7 cellular contexts compared by ENCODE assay signal in the genomic region with DNA sequence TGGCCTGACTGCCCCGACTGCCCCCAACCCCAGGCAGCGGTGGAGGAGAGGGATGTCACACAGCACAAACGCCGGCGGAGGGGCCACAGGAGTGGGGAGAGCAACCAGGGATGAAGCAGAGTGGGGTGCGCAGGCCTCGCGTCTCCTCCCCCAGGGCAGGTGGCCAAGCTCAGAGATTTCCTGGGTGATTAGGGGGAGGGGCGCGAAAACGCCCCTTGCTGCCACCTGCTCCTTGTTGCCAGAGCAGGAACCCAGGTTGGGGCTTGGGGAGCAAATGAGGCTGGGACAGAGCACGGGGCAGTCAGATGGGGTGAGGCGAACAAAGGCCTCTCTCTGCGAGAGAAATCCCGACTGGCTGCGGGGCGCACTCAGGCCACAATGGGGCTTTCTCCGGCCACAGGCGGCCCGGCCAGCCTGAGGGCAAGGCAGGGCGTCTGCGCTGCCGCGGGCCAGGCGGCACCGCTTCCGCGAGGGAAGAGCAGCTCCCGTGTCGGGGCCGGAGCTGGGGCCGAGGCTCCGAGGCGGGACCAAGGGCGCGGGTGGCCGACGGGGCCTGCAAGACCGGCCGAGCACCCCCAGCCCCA. TPM values are rescaled to one million over a fixed set of nuclear protein-coding genes. Genes with fewer than 3 reads are reported as not detected.
A peak's percentile ranks its signal among the peaks of the same experiment; 100 is the strongest.
DNase-seq lines count a peak whose midpoint lies in the region; ATAC-seq, FAIRE-seq and TF ChIP-seq lines count a peak whose summit lies in the region.

No MANE protein-coding gene starts in this region.

- no peak for FAIRE-seq in GM12891 (lab: Jason Lieb, UNC)

- H3K27me3 Mint-ChIP-seq in activated naive CD4-positive, alpha-beta T cell treated with anti-CD3 and anti-CD28 coated beads, Interleukin-2, amount 10 ng/mL, durations not matched to agents 7 days and 5 days, result peaks cover 36% of the 10 kb centered on the region

- peak overlapping the region; percentile 54 for H3K4me3 Mint-ChIP-seq in activated naive CD4-positive, alpha-beta T cell treated with anti-CD3 and anti-CD28 coated beads, Interleukin-2, amount 10 ng/mL, durations not matched to agents 7 days and 5 days

- peak; percentile 27 for ATAC-seq in GM21786 (IDR thresholded peaks at IDR 0.05; ENCODE audit: unreplicated experiment)

- no peak for TF ChIP-seq POLR2A in GM12891 (IDR thresholded peaks at IDR 0.05; ENCODE audit: low read depth, low read length)

- H3K9me3 Mint-ChIP-seq in activated naive CD4-positive, alpha-beta T cell treated with anti-CD3 and anti-CD28 coated beads, Interleukin-2, amount 10 ng/mL, durations not matched to agents 7 days and 5 days, result no peaks in the 10 kb centered on the region

- intact Hi-C loops in cardiac septum (cut with DNase I), result loop anchor here (2.0 to 5.0 kb wide), 2 partner anchors 39 to 87 kb away; no protein-coding TSS in a partner anchor
- intact Hi-C loops in posterior cingulate gyrus (cut with DNase I), result loop anchor here (5.0 kb wide), 1 partner anchor 87 kb away; no protein-coding TSS in a partner anchor

- H3K4me1 Mint-ChIP-seq in activated naive CD4-positive, alpha-beta T cell treated with anti-CD3 and anti-CD28 coated beads, Interleukin-2, amount 10 ng/mL, durations not matched to agents 7 days and 5 days, result peaks cover 19% of the 10 kb centered on the region

- no peak overlapping the region for H3K27ac Mint-ChIP-seq in activated naive CD4-positive, alpha-beta T cell treated with anti-CD3 and anti-CD28 coated beads, Interleukin-2, amount 10 ng/mL, durations not matched to agents 7 days and 5 days

- DNase-seq in GM12891 (ENCODE audit: insufficient read length, low spot score) (peak; percentile 61), NCI-H1105 treated with DMSO at 0.1 percent for 48 hours (lab: John Stamatoyannopoulos, UW) (peak; percentile 60), cardiac septum (ENCODE audit: low spot score) (peak; percentile 82), posterior cingulate gyrus (peak; percentile 76 to 98 (median 86)), NOMO-1 treated with DMSO at 0.1 percent for 48 hours (lab: John Stamatoyannopoulos, UW; ENCODE audit: unreplicated experiment) (no peak)
- DNase-seq in activated naive CD4-positive, alpha-beta T cell treated with anti-CD3 and anti-CD28 coated beads, Interleukin-2, amount 10 ng/mL, durations not matched to agents 7 days and 5 days, result peak; percentile 29

- no peaks in the 10 kb centered on the region for H3K36me3 Mint-ChIP-seq in activated naive CD4-positive, alpha-beta T cell treated with anti-CD3 and anti-CD28 coated beads, Interleukin-2, amount 10 ng/mL, durations not matched to agents 7 days and 5 days

- CTCF ChIA-PET in activated naive CD4-positive, alpha-beta T cell treated with anti-CD3 and anti-CD28 coated beads, Interleukin-2, amount 10 ng/mL, durations not matched to agents 7 days and 5 days (lab: Charles Lee), result interaction anchor here (0.7 kb wide), 1 partner anchor 87 kb away, joined by 3 read pairs; no protein-coding TSS in a partner anchor

TF ChIP-seq in GM12891, 5 proteins besides CTCF, POLR2A, EP300 and RAD21:
- no peak for TF ChIP-seq SPI1 (IDR thresholded peaks at IDR 0.05; ENCODE audit: low read depth, low read length)
- no peak for TF ChIP-seq PAX5 (IDR thresholded peaks at IDR 0.05; ENCODE audit: insufficient read depth, low read length, severe bottlenecking)
- TF ChIP-seq TAF1 (IDR thresholded peaks at IDR 0.05; ENCODE audit: low read depth, low read length), result no peak
- no peak for TF ChIP-seq POLR2AphosphoS5 (IDR thresholded peaks at IDR 0.05; ENCODE audit: low read depth, low read length)
- TF ChIP-seq POU2F2 (IDR thresholded peaks at IDR 0.05; ENCODE audit: low read depth, low read length), result no peak
TF ChIP-seq in GM12891: peak in this region for 0.

RNA-seq across cellular contexts. Expression of a gene that starts 11.5 kb away (rescaled TPM):
- not detected for polyA plus RNA-seq in GM12891 (2012; ENCODE audit: low read depth, missing spikeins)
- total RNA-seq in cardiac septum, result not detected
